In genomic region chr21:9758141-9758540, GRCh38 we compare ENCODE assay signal across 1 cellular context.
TF ChIP-seq lines count a peak whose summit lies in the region.

No MANE protein-coding gene starts in this region.

TF ChIP-seq in GM23338, 12 proteins besides CTCF, POLR2A, EP300 and RAD21 (continued from another document):
- TF ChIP-seq REST (IDR thresholded peaks at IDR 0.05; ENCODE audit: unreplicated experiment) (no peak), CREB1 (CRISPR knock-in tag; IDR thresholded peaks at IDR 0.05; ENCODE audit: low read depth) (no peak), ZNF462 (CRISPR knock-in tag; IDR thresholded peaks at IDR 0.05) (no peak), STAT1 (IDR thresholded peaks at IDR 0.05; ENCODE audit: unreplicated experiment) (no peak)
